29 cellular contexts compared by ENCODE assay signal in the genomic region with DNA sequence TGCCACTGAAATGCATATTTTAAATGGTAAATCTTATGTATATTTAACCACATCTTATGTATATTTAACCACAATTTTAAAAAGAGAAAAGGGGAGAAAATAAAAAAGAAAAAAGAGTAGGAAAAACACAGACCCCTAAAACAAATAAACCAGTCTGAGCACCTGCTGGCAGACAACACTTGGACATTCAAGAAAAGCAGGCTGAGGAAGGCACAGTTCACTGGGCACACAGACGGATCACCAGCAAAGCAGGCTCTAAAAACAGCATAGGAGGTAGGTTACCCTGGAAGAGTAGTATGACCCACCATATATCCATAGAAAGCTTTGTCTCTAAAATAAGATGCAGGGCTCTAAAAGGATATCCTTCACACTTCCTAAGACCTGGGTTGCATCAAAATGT.
"Had no signal": no experiment of that assay in that cellular context is flagged by ENCODE, and none has a peak within 500 bp of the region (broad histone marks: within the 10 kb centered on the region; RNA-seq: fewer than 3 reads in every experiment).

No MANE protein-coding gene starts in this region.

- H3K4me1 Mint-ChIP-seq: nephron, neural crest cell had no signal

- H3K4me3 Mint-ChIP-seq: naive thymus-derived CD8-positive, alpha-beta T cell; nephron; neural crest cell; stimulated activated memory B cell treated with anti-CD40 and anti-IgM and Interleukin-4, amounts not matched to agents 10 μg/mL and 1 μg/mL and 100 μg/mL, for 72 hours; stimulated activated naive CD8-positive, alpha-beta T cell treated with anti-CD3 and anti-CD28 coated beads, Interleukin-15, amount 100 ng/mL, for 72 hours had no signal

- H3K27me3 Mint-ChIP-seq: naive thymus-derived CD8-positive, alpha-beta T cell; progenitor cell of endocrine pancreas; stimulated activated memory B cell treated with anti-CD40 and anti-IgM and Interleukin-4, amounts not matched to agents 10 μg/mL and 1 μg/mL and 100 μg/mL, for 72 hours; stimulated activated naive CD8-positive, alpha-beta T cell treated with anti-CD3 and anti-CD28 coated beads, Interleukin-15, amount 100 ng/mL, for 72 hours had no signal

- H3K27me3 ChIP-seq: hepatocyte, left lung, neutrophil, right atrium auricular region, right lobe of liver, transverse colon, upper lobe of left lung, vagina had no signal

- H3K4me1 ChIP-seq: left lung, lower lobe of right lung, parathyroid adenoma, right atrium auricular region, right lobe of liver, upper lobe of left lung, vagina had no signal

- H3K4me2 ChIP-seq: hepatocyte, smooth muscle cell had no signal

- H3K4me3 ChIP-seq: hepatocyte, left lung, lower lobe of right lung, right atrium auricular region, right lobe of liver, smooth muscle cell, transverse colon, upper lobe of left lung, vagina had no signal

- H3K9ac ChIP-seq: parathyroid adenoma had no signal

- DNase-seq: islet precursor cell; kidney glomerular epithelial cell; left cardiac atrium; left lung; lower lobe of right lung; mammary epithelial cell; mesenchymal stem cell; naive thymus-derived CD8-positive, alpha-beta T cell; occipital lobe; right lobe of liver; stimulated activated CD4-positive, alpha-beta T cell treated with anti-CD3 and anti-CD28 coated beads, Interleukin-1b, Interleukin-23, amount 100 ng/mL, for 48 hours; stimulated activated CD4-positive, alpha-beta T cell treated with anti-CD3 and anti-CD28 coated beads, Interleukin-2, amount 100 ng/mL, for 48 hours; stimulated activated CD4-positive, alpha-beta T cell treated with anti-CD3 and anti-CD28 coated beads, Interleukin-4, amount 100 ng/mL, for 4 hours; stimulated activated CD8-positive, alpha-beta memory T cell treated with anti-CD3 and anti-CD28 coated beads, Interleukin-4, amount 100 ng/mL, for 48 hours; stimulated activated naive CD4-positive, alpha-beta T cell treated with Interleukin-2 at 50 U/mL for 16 hours; stimulated activated naive CD8-positive, alpha-beta T cell treated with anti-CD3 and anti-CD28 coated beads, Interleukin-15, amount 100 ng/mL, for 72 hours; substantia nigra; transverse colon; upper lobe of left lung had no signal

- H2AFZ ChIP-seq: hepatocyte, parathyroid adenoma had no signal

- H3K27ac Mint-ChIP-seq: naive thymus-derived CD8-positive, alpha-beta T cell; nephron; progenitor cell of endocrine pancreas; stimulated activated memory B cell treated with anti-CD40 and anti-IgM and Interleukin-4, amounts not matched to agents 10 μg/mL and 1 μg/mL and 100 μg/mL, for 72 hours; stimulated activated naive CD8-positive, alpha-beta T cell treated with anti-CD3 and anti-CD28 coated beads, Interleukin-15, amount 100 ng/mL, for 72 hours had no signal

- H3K9me3 Mint-ChIP-seq: naive thymus-derived CD8-positive, alpha-beta T cell; nephron; neural crest cell; stimulated activated memory B cell treated with anti-CD40 and anti-IgM and Interleukin-4, amounts not matched to agents 10 μg/mL and 1 μg/mL and 100 μg/mL, for 72 hours; stimulated activated naive CD8-positive, alpha-beta T cell treated with anti-CD3 and anti-CD28 coated beads, Interleukin-15, amount 100 ng/mL, for 72 hours had no signal

- H3K27ac ChIP-seq: hepatocyte, left lung, lower lobe of right lung, neutrophil, parathyroid adenoma, right atrium auricular region, right lobe of liver, transverse colon, upper lobe of left lung, vagina had no signal

- H3K79me2 ChIP-seq: hepatocyte had no signal

- H3K9me3 ChIP-seq: left lung, lower lobe of right lung, neutrophil, right atrium auricular region, right lobe of liver, transverse colon, upper lobe of left lung, vagina had no signal

- ATAC-seq: left cardiac atrium; left lung; lower lobe of right lung; naive thymus-derived CD8-positive, alpha-beta T cell; right lobe of liver; stimulated activated memory B cell treated with anti-CD40 and anti-IgM and Interleukin-4, amounts not matched to agents 10 μg/mL and 1 μg/mL and 100 μg/mL, for 72 hours; stimulated activated naive CD8-positive, alpha-beta T cell treated with anti-CD3 and anti-CD28 coated beads, Interleukin-15, amount 100 ng/mL, for 72 hours had no signal
